Comparison of ENCODE assay signal across 18 cellular contexts in the genomic region with DNA sequence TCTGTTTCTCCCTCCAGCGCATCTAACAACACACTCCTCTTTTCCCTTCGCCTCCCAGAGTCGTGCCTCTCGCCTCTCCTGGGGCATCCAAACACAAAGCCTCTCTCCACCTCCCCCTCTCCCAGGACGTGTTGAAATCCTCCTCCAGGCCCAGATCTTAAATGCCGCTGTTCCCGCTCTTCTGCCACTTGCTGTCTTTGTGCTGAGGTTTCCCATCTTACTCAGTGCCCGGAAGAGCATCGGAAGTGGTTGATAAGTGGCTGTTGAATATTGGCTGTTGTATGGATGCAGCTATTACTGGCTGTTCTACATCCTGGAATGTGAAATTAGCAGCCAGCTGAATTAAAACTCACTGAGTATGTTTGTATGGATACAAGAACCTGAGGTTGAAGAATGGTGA.
DNase-seq lines count a peak whose midpoint lies in the region; ATAC-seq, FAIRE-seq and TF ChIP-seq lines count a peak whose summit lies in the region.
"Had no signal": no experiment of that assay in that cellular context is flagged by ENCODE, and none has a peak within 500 bp of the region (broad histone marks: within the 10 kb centered on the region; RNA-seq: fewer than 3 reads in every experiment).

No MANE protein-coding gene starts in this region.

- no peak overlapping the region for H3K4ac ChIP-seq in H9 (ENCODE audit: low read depth, low read length)

- TF ChIP-seq CTCF in A549 (IDR thresholded peaks at IDR 0.05) (no peak), GM23338 (conservative IDR thresholded peaks at IDR 0.05; ENCODE audit: low read depth in 2 of 2) (no peak), VCaP (conservative IDR thresholded peaks at IDR 0.05) (no peak), mesothelial cell of epicardium (IDR thresholded peaks at IDR 0.05; ENCODE audit: unreplicated experiment) (no peak), H9 (conservative IDR thresholded peaks at IDR 0.05) (no peak)

- no peaks in the 10 kb centered on the region; the same call in 1 of the 2 replicates for H3K9me2 ChIP-seq in GM23338 (ENCODE audit: insufficient read depth)

- no peak overlapping the region for H4K8ac ChIP-seq in H9 (replicated peaks; ENCODE audit: insufficient read length, low read depth, low read length)

- H3K4me1 ChIP-seq in A549 (peaks cover 18% of the 10 kb centered on the region; the same call in 2 of the 3 replicates), GM23338 (ENCODE audit: insufficient read depth) (no peaks in the 10 kb centered on the region), H9 (ENCODE audit: insufficient read depth, low read length) (no peaks in the 10 kb centered on the region)
- H3K4me1 ChIP-seq: Peyer's patch had no signal

- H3K79me2 ChIP-seq in GM23338 (replicated peaks; ENCODE audit: insufficient read depth): no peaks in the 10 kb centered on the region
- H3K79me2 ChIP-seq in H9 (ENCODE audit: insufficient read depth, low read length): no peaks in the 10 kb centered on the region

- H3K27ac Mint-ChIP-seq in GM23338: no peak overlapping the region
- peak overlapping the region; percentile 96 for H3K27ac Mint-ChIP-seq in mesothelial cell of epicardium
- H3K27ac Mint-ChIP-seq in H9: peak overlapping the region in 1 of 3 experiments; percentile 26; a peak in 1 of 7 replicates
- H3K27ac Mint-ChIP-seq: CD14-positive monocyte had no signal

- no peaks in the 10 kb centered on the region; the same call in 2 of the 3 replicates for H3K9me3 Mint-ChIP-seq in GM23338
- H3K9me3 Mint-ChIP-seq in mesothelial cell of epicardium: no peaks in the 10 kb centered on the region
- no peaks in the 10 kb centered on the region; a peak in 1 of 5 replicates for H3K9me3 Mint-ChIP-seq in H9
- H3K9me3 Mint-ChIP-seq: CD14-positive monocyte had no signal

- peak; percentile 7 for FAIRE-seq in A549 (lab: Jason Lieb, UNC)

- no peak overlapping the region for H2AK5ac ChIP-seq in H9 (ENCODE audit: insufficient read length, low read length)

- no peak overlapping the region for H3K14ac ChIP-seq in H9 (ENCODE audit: insufficient read depth, low read length)

- H3K4me3 Mint-ChIP-seq in GM23338 (no peak overlapping the region), mesothelial cell of epicardium (peak overlapping the region; percentile 16), H9 (no peak overlapping the region)
- H3K4me3 Mint-ChIP-seq: CD14-positive monocyte had no signal

- no peak overlapping the region for H2BK15ac ChIP-seq in H9 (ENCODE audit: low read depth, low read length)

- H3K4me1 Mint-ChIP-seq in GM23338 (peaks cover 19% of the 10 kb centered on the region; the same call in 2 of the 3 replicates), mesothelial cell of epicardium (peaks cover 63% of the 10 kb centered on the region), H9 (peaks cover 23 to 28% of the 10 kb centered on the region in 2 experiments)
- H3K4me1 Mint-ChIP-seq: CD14-positive monocyte had no signal

- DNase-seq in A549 (ENCODE audit: low read depth in 1 of 2, low spot score in 1 of 2) (no peak), GM23338 (ENCODE audit: low spot score) (no peak), mesothelial cell of epicardium (ENCODE audit: low spot score in 2 of 2, unreplicated experiment in 2 of 2) (no peak), T-helper 1 cell (no peak), AG08396 (ENCODE audit: low spot score) (no peak), H9 (no peak), NOMO-1 treated with DMSO at 0.1 percent for 48 hours (lab: John Stamatoyannopoulos, UW; ENCODE audit: unreplicated experiment) (no peak)
- DNase-seq: AML-193, DMS 273 treated with DMSO at 0.1 percent for 48 hours, GM23248, KG1, NCI-H1436, NCI-H2029, Peyer's patch, SHP77 had no signal

- no peak overlapping the region for H2AFZ ChIP-seq in GM23338
- H2AFZ ChIP-seq in H9 (ENCODE audit: low read length): no peak overlapping the region
- H2AFZ ChIP-seq: GM23248 had no signal

- no peak overlapping the region for H3T11ph ChIP-seq in H9 (ENCODE audit: low read length)

- no peak overlapping the region for H3K9ac ChIP-seq in H9 (ENCODE audit: extremely low read depth, insufficient read length, low read length)
- H3K9ac ChIP-seq: GM23248 had no signal

- H3K9me3 ChIP-seq in A549 (no peaks in the 10 kb centered on the region), H9 (ENCODE audit: control insufficient read depth, low read depth, low read length) (no peaks in the 10 kb centered on the region)
- H3K9me3 ChIP-seq: Peyer's patch had no signal

- no peak overlapping the region for H2BK120ac ChIP-seq in H9 (ENCODE audit: low read depth, low read length, poor library complexity, severe bottlenecking)

- POLR2A ChIA-PET in A549 (lab: Yijun Ruan, JAX): no interaction called here

- H3K27ac ChIP-seq in A549 (no peak overlapping the region), GM23338 (ENCODE audit: low read depth) (no peak overlapping the region), VCaP (peak overlapping the region; percentile 43; the same call in 1 of the 2 replicates), H9 (ENCODE audit: insufficient read length, low read depth, low read length) (no peak overlapping the region)
- H3K27ac ChIP-seq: GM23248, Peyer's patch had no signal

- no peak overlapping the region for H3K23ac ChIP-seq in H9 (ENCODE audit: insufficient read length, low read depth, low read length)

- H3K56ac ChIP-seq in H9 (ENCODE audit: insufficient read length, low read depth, low read length): no peak overlapping the region

- H3K4me3 ChIP-seq in A549: no peak overlapping the region
- no peak overlapping the region for H3K4me3 ChIP-seq in GM23338
- H3K4me3 ChIP-seq: GM23248, Peyer's patch had no signal

- CTCF ChIA-PET in A549 (lab: Yijun Ruan, JAX): interaction anchor here (1.0 to 1.2 kb wide), 2 partner anchors 16 to 53 kb away, joined by 3 to 5 read pairs; no protein-coding TSS in a partner anchor

- H4K91ac ChIP-seq in H9 (ENCODE audit: insufficient read length, low read depth, low read length): no peak overlapping the region

- H3K27me3 Mint-ChIP-seq in GM23338 (ENCODE audit: insufficient read depth, low read depth, poor library complexity): peaks cover 7% of the 10 kb centered on the region
- no peaks in the 10 kb centered on the region for H3K27me3 Mint-ChIP-seq in mesothelial cell of epicardium (ENCODE audit: low read depth)
- peaks cover 8% of the 10 kb centered on the region for H3K27me3 Mint-ChIP-seq in H9 (ENCODE audit: low read depth)

- no peak overlapping the region for H4K5ac ChIP-seq in H9 (ENCODE audit: insufficient read length, low read depth, low read length)

- no peak for TF ChIP-seq EP300 in A549 (IDR thresholded peaks at IDR 0.05)

- WGBS in A549 (ENCODE audit: missing lambda C conversion rate): 90% methylated on average over 9 of the region's 9 CpGs
- no CpG with 5 or more reads among the region's 9 CpGs for WGBS in H9 (ENCODE audit: extremely low coverage, insufficient read length, low lambda C conversion rate)

- no peak overlapping the region for H2BK12ac ChIP-seq in H9 (ENCODE audit: insufficient read length, low read depth, low read length)

- no peaks in the 10 kb centered on the region for H3K27me3 ChIP-seq in GM23338 (ENCODE audit: insufficient read depth)
- H3K27me3 ChIP-seq in H9 (ENCODE audit: insufficient read depth, low read length): no peaks in the 10 kb centered on the region; the same call in 1 of the 2 replicates
- H3K27me3 ChIP-seq: Peyer's patch had no signal

- no peak for TF ChIP-seq RAD21 in A549 (conservative IDR thresholded peaks at IDR 0.05 in 1 of 2, IDR thresholded peaks at IDR 0.05 in 1 of 2)

- H3K79me1 ChIP-seq in H9 (ENCODE audit: insufficient read depth, low read depth, low read length, poor library complexity, severe bottlenecking): no peaks in the 10 kb centered on the region

- TF ChIP-seq POLR2A in A549 (IDR thresholded peaks at IDR 0.05; ENCODE audit: low read length): no peak

- no peaks in the 10 kb centered on the region for H3K36me3 Mint-ChIP-seq in GM23338 (ENCODE audit: low read depth)
- no peaks in the 10 kb centered on the region for H3K36me3 Mint-ChIP-seq in mesothelial cell of epicardium
- no peaks in the 10 kb centered on the region for H3K36me3 Mint-ChIP-seq in H9 (ENCODE audit: insufficient read depth in 1 of 3, low read depth in 3 of 3)
- H3K36me3 Mint-ChIP-seq: CD14-positive monocyte had no signal

- H2BK5ac ChIP-seq in H9 (ENCODE audit: insufficient read length, low read length): no peak overlapping the region

- ATAC-seq in A549 (no peak), GM23338 (peak; percentile 31; the same call in 2 of the 3 replicates)
- ATAC-seq: SK-N-SH treated with all-trans-retinoic acid at 6 μM for 48 hours had no signal

- H3K18ac ChIP-seq in H9 (ENCODE audit: insufficient read length, low read depth, low read length): no peak overlapping the region

- H3K23me2 ChIP-seq in H9 (ENCODE audit: insufficient read length, low read depth, low read length, poor library complexity, severe bottlenecking): no peaks in the 10 kb centered on the region

- H3K4me2 ChIP-seq in A549 (no peak overlapping the region), GM23338 (no peak overlapping the region), H9 (ENCODE audit: insufficient read depth, insufficient read length, low read length) (no peak overlapping the region)

- no peak overlapping the region for H2BK20ac ChIP-seq in H9 (ENCODE audit: low read depth, low read length, poor library complexity, severe bottlenecking)

- no peaks in the 10 kb centered on the region for H4K20me1 ChIP-seq in GM23338 (replicated peaks; ENCODE audit: insufficient read depth)
- no peaks in the 10 kb centered on the region for H4K20me1 ChIP-seq in H9 (ENCODE audit: control insufficient read depth, insufficient read depth, insufficient read length)

- no peaks in the 10 kb centered on the region for H3F3A ChIP-seq in GM23338 (replicated peaks; ENCODE audit: low read depth)

- no peaks in the 10 kb centered on the region for H3K36me3 ChIP-seq in GM23338 (ENCODE audit: insufficient read depth)
- H3K36me3 ChIP-seq: Peyer's patch had no signal

TF ChIP-seq in A549, 52 proteins besides CTCF, POLR2A, EP300 and RAD21 (continues in another document):
- TF ChIP-seq EHMT2 (IDR thresholded peaks at IDR 0.05; ENCODE audit: low read depth): no peak
- TF ChIP-seq FOXS1 (CRISPR knock-in tag; IDR thresholded peaks at IDR 0.05): no peak
- no peak for TF ChIP-seq MYC (IDR thresholded peaks at IDR 0.05; ENCODE audit: borderline replicate concordance, low read length)
- TF ChIP-seq JUN (IDR thresholded peaks at IDR 0.05): no peak
- no peak for TF ChIP-seq RCOR1 (IDR thresholded peaks at IDR 0.05; ENCODE audit: low read depth, low read length)
- no peak for TF ChIP-seq CHD2 (IDR thresholded peaks at IDR 0.05; ENCODE audit: low read length, partially characterized antibody)
- no peak for TF ChIP-seq KDM1A (IDR thresholded peaks at IDR 0.05; ENCODE audit: low read depth)

TF ChIP-seq in GM23338, 12 proteins besides CTCF, POLR2A, EP300 and RAD21 (continues in another document):
- TF ChIP-seq POLR2AphosphoS5 (IDR thresholded peaks at IDR 0.05; ENCODE audit: low read depth) (no peak), EZH2phosphoT487 (IDR thresholded peaks at IDR 0.05; ENCODE audit: unreplicated experiment) (no peak)
